Comparison of ENCODE assay signal across 31 cellular contexts in the genomic region with DNA sequence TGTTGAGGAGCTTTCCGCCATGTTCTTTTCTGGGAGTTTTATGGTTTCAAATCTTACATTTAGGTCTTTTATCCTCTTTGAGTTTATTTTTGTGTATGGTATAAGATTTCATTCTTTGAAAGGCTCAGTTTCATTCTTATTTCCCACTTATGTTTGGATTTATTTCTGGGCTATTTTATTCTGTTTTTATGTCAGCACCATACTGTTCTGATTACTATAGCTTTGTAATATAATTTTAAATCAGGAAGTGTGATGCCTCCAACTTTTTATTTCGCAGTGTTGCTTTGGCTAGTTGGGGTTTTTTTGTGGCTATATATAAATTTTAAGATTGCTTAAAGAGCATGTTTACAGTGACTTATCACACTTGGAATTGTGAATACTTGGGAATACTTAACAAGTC.
"Had no signal": no experiment of that assay in that cellular context is flagged by ENCODE, and none has a peak within 500 bp of the region (broad histone marks: within the 10 kb centered on the region; RNA-seq: fewer than 3 reads in every experiment).

No MANE protein-coding gene starts in this region.

- H3K36me3 ChIP-seq: adrenal gland, breast epithelium, MG63 had no signal

- FAIRE-seq: TTC549 had no signal

- H3K27ac ChIP-seq: adrenal gland, breast epithelium, SK-N-MC had no signal

- H3K9me3 ChIP-seq: adrenal gland, breast epithelium had no signal

- H3K36me3 Mint-ChIP-seq: T-cell had no signal

- H3K4me3 Mint-ChIP-seq: activated CD8-positive, alpha-beta T cell treated with anti-CD3 and anti-CD28 coated beads, Interleukin-2, amount 10 ng/mL, durations not matched to agents 7 days and 5 days; activated naive CD8-positive, alpha-beta T cell treated with anti-CD3 and anti-CD28 coated beads, Interleukin-2, amount 10 ng/mL, durations not matched to agents 7 days and 5 days; T-cell had no signal

- DNase-seq: activated CD4-positive, alpha-beta T cell treated with anti-CD3 and anti-CD28 coated beads for 4 hours; activated CD4-positive, alpha-beta T cell treated with anti-CD3 and anti-CD28 coated beads, Interleukin-2, amount 50 U/mL, for 4 hours; activated CD8-positive, alpha-beta memory T cell treated with anti-CD3 and anti-CD28 coated beads, Interleukin-2, amount 50 U/mL, for 48 hours; activated CD8-positive, alpha-beta T cell treated with anti-CD3 and anti-CD28 coated beads, Interleukin-2, amount 10 ng/mL, durations not matched to agents 7 days and 5 days; activated naive CD4-positive, alpha-beta T cell treated with anti-CD3 and anti-CD28 coated beads, Interleukin-2, amount 50 U/mL, for 16 hours; activated naive CD8-positive, alpha-beta T cell treated with anti-CD3 and anti-CD28 coated beads, Interleukin-2, amount 10 ng/mL, durations not matched to agents 7 days and 5 days; activated T-cell treated with anti-CD3 and anti-CD28 coated beads, Interleukin-2, amount 50 U/mL, for 1 hour; adrenal gland; anterior cingulate cortex; caudate nucleus; MG63; MV-4-11; NCI-H1092 treated with DMSO at 0.1 percent for 48 hours; NCI-H1417 treated with DMSO at 0.1 percent for 48 hours; NCI-H1694; NCI-H2029; NCI-H2107; NCI-H2171 treated with DMSO at 0.1 percent for 48 hours; NCI-H226; NCI-H526 treated with DMSO at 0.1 percent for 48 hours; NCI-H82; OCI-M1; RPMI8226; T-cell; T-helper 2 cell; T1000 had no signal

- H3K4me3 ChIP-seq: adrenal gland, breast epithelium, MG63, SK-N-MC had no signal

- H3K9me3 Mint-ChIP-seq: T-cell had no signal

- H3K27me3 Mint-ChIP-seq: activated naive CD8-positive, alpha-beta T cell treated with anti-CD3 and anti-CD28 coated beads, Interleukin-2, amount 10 ng/mL, durations not matched to agents 7 days and 5 days; T-cell had no signal

- ATAC-seq: activated CD8-positive, alpha-beta T cell treated with anti-CD3 and anti-CD28 coated beads, Interleukin-2, amount 10 ng/mL, durations not matched to agents 7 days and 5 days; Panc1; Right ventricle myocardium inferior; T-cell had no signal

- H3K27ac Mint-ChIP-seq: activated CD8-positive, alpha-beta T cell treated with anti-CD3 and anti-CD28 coated beads, Interleukin-2, amount 10 ng/mL, durations not matched to agents 7 days and 5 days; activated naive CD8-positive, alpha-beta T cell treated with anti-CD3 and anti-CD28 coated beads, Interleukin-2, amount 10 ng/mL, durations not matched to agents 7 days and 5 days; T-cell had no signal

- H3K4me1 ChIP-seq: adrenal gland, breast epithelium had no signal

- H3K27me3 ChIP-seq: adrenal gland, breast epithelium, MG63 had no signal
